ENCODE assay signal across 8 cellular contexts in genomic region chr10:102118867-102119266, GRCh38. TPM values are rescaled to one million over a fixed set of nuclear protein-coding genes. Genes with fewer than 3 reads are reported as not detected.
DNase-seq lines count a peak whose midpoint lies in the region; ATAC-seq and TF ChIP-seq lines count a peak whose summit lies in the region.

No MANE protein-coding gene starts in this region.

- H3K4me1 Mint-ChIP-seq in CD8-positive, alpha-beta T cell (ENCODE audit: low read depth): peaks cover 60% of the 10 kb centered on the region
- peaks cover 57 to 65% of the 10 kb centered on the region in 2 donors for H3K4me1 Mint-ChIP-seq in stimulated activated naive B cell treated with anti-CD40 and anti-IgM and Interleukin-4, amounts not matched to agents 10 μg/mL and 1 μg/mL and 100 μg/mL, for 72 hours

- peak overlapping the region; percentile 98 for H3K27ac ChIP-seq in CD8-positive, alpha-beta T cell (ENCODE audit: low read depth, low read length)
- H3K27ac ChIP-seq in ascending aorta: peak overlapping the region; percentile 98 to 100

- no peaks in the 10 kb centered on the region for H3K9me3 Mint-ChIP-seq in CD8-positive, alpha-beta T cell
- no peaks in the 10 kb centered on the region for H3K9me3 Mint-ChIP-seq in stimulated activated naive B cell treated with anti-CD40 and anti-IgM and Interleukin-4, amounts not matched to agents 10 μg/mL and 1 μg/mL and 100 μg/mL, for 72 hours

- peak in 3 of 7 experiments; percentile 5 to 50 (median 15) for DNase-seq in CD8-positive, alpha-beta T cell
- DNase-seq in KBM-7 (peak; percentile 43), ascending aorta (ENCODE audit: low spot score in 2 of 2) (peak in 1 of 2 donors; percentile 73), islet precursor cell (peak; percentile 65)
- DNase-seq in stimulated activated naive B cell treated with anti-CD40 and anti-IgM and Interleukin-4, amounts not matched to agents 10 μg/mL and 1 μg/mL and 100 μg/mL, for 72 hours: peak; percentile 61

- H3K4me3 ChIP-seq in CD8-positive, alpha-beta T cell (ENCODE audit: low read depth, low read length): peak overlapping the region; percentile 94
- peak overlapping the region; percentile 88 to 94 for H3K4me3 ChIP-seq in ascending aorta

- CTCF ChIA-PET in CD8-positive, alpha-beta T cell (lab: Charles Lee): interaction anchor here (1.1 to 2.3 kb wide), 3 partner anchors 13 to 51 kb away, joined by 3 to 8 read pairs (median 7); no protein-coding TSS in a partner anchor

- H3K36me3 Mint-ChIP-seq in CD8-positive, alpha-beta T cell: peaks cover 9% of the 10 kb centered on the region
- peaks cover 0 to 4% of the 10 kb centered on the region in 2 donors for H3K36me3 Mint-ChIP-seq in stimulated activated naive B cell treated with anti-CD40 and anti-IgM and Interleukin-4, amounts not matched to agents 10 μg/mL and 1 μg/mL and 100 μg/mL, for 72 hours

- H3K27me3 Mint-ChIP-seq in CD8-positive, alpha-beta T cell (ENCODE audit: low read depth): no peaks in the 10 kb centered on the region
- H3K27me3 Mint-ChIP-seq in stimulated activated naive B cell treated with anti-CD40 and anti-IgM and Interleukin-4, amounts not matched to agents 10 μg/mL and 1 μg/mL and 100 μg/mL, for 72 hours: no peaks in the 10 kb centered on the region

- no peak for TF ChIP-seq CTCF in CD8-positive, alpha-beta T cell (IDR thresholded peaks at IDR 0.05)
- no peak for TF ChIP-seq CTCF in ascending aorta (IDR thresholded peaks at IDR 0.05)

- no peaks in the 10 kb centered on the region for H3K27me3 ChIP-seq in CD8-positive, alpha-beta T cell (ENCODE audit: insufficient read depth, low read length)
- H3K27me3 ChIP-seq in ascending aorta: no peaks in the 10 kb centered on the region

- peak overlapping the region; percentile 93 for H3K27ac Mint-ChIP-seq in CD8-positive, alpha-beta T cell
- peak overlapping the region; percentile 92 for H3K27ac Mint-ChIP-seq in stimulated activated naive B cell treated with anti-CD40 and anti-IgM and Interleukin-4, amounts not matched to agents 10 μg/mL and 1 μg/mL and 100 μg/mL, for 72 hours

- in situ Hi-C loops in KBM-7 (cut with MboI; ENCODE audit: low pct_unique_long_range_greater_than_20kb, low sequenced_read_pairs): no loop called here

- no peaks in the 10 kb centered on the region for H3K36me3 ChIP-seq in CD8-positive, alpha-beta T cell (ENCODE audit: insufficient read depth, low read length)
- no peaks in the 10 kb centered on the region for H3K36me3 ChIP-seq in ascending aorta

- intact Hi-C loops in CD8-positive, alpha-beta T cell (cut with DNase I, micrococcal nuclease): loop anchor here (1.0 to 5.0 kb wide), 5 partner anchors 47 to 383 kb away; partner anchors contain the start of genes ACTR1A (in 1 of the 2), OGA (in 1 of the 2) and SUFU (in 1 of the 2)
- intact Hi-C loops in ascending aorta (cut with DNase I): loop anchor here (2.0 to 5.0 kb wide), 2 partner anchors 33 to 54 kb away; partner anchors contain the start of genes HPS6 and NOLC1

- ATAC-seq in CD8-positive, alpha-beta T cell: no peak
- peak in 1 of 2 donors; percentile 2 for ATAC-seq in stimulated activated naive B cell treated with anti-CD40 and anti-IgM and Interleukin-4, amounts not matched to agents 10 μg/mL and 1 μg/mL and 100 μg/mL, for 72 hours (replicated peaks)
- no peak for ATAC-seq in GM21619 (IDR thresholded peaks at IDR 0.05; ENCODE audit: unreplicated experiment)
- ATAC-seq in HG03469 (IDR thresholded peaks at IDR 0.05; ENCODE audit: unreplicated experiment): no peak
- no peak for ATAC-seq in GM21825 (IDR thresholded peaks at IDR 0.05; ENCODE audit: unreplicated experiment)

- POLR2A ChIA-PET in CD8-positive, alpha-beta T cell (lab: Charles Lee): interaction anchor here (0.8 to 1.3 kb wide), 3 partner anchors 13 to 34 kb away, joined by 3 to 7 read pairs (median 5); partner anchors contain the start of gene NOLC1

- H3K4me1 ChIP-seq in CD8-positive, alpha-beta T cell (ENCODE audit: insufficient read depth, low read length): peaks cover 58% of the 10 kb centered on the region
- H3K4me1 ChIP-seq in ascending aorta: peaks cover 30 to 45% of the 10 kb centered on the region in 2 donors

- no peaks in the 10 kb centered on the region for H3K9me3 ChIP-seq in CD8-positive, alpha-beta T cell (ENCODE audit: low read length)
- no peaks in the 10 kb centered on the region for H3K9me3 ChIP-seq in ascending aorta

- H3K4me3 Mint-ChIP-seq in CD8-positive, alpha-beta T cell: peak overlapping the region; percentile 89
- peak overlapping the region; percentile 96 to 98 for H3K4me3 Mint-ChIP-seq in stimulated activated naive B cell treated with anti-CD40 and anti-IgM and Interleukin-4, amounts not matched to agents 10 μg/mL and 1 μg/mL and 100 μg/mL, for 72 hours

RNA-seq across cellular contexts. Expression of gene LDB1, which starts 1.3 kb away (rescaled TPM):
- total RNA-seq in CD8-positive, alpha-beta T cell: 100 to 1,000 TPM; 113 to 124 TPM
- total RNA-seq in ascending aorta: 29.8 TPM

RNA-seq across cellular contexts. Expression of gene PPRC1, which starts 14.0 kb away (rescaled TPM):
- 10 to 100 TPM; 35.2 to 38.5 TPM for total RNA-seq in CD8-positive, alpha-beta T cell
- total RNA-seq in ascending aorta: 30.7 TPM

RNA-seq across cellular contexts. Expression of gene NOLC1, which starts 33.3 kb away (rescaled TPM):
- total RNA-seq in CD8-positive, alpha-beta T cell: 10 to 100 TPM; 39.5 to 42.0 TPM
- 33.3 TPM for total RNA-seq in ascending aorta

RNA-seq across cellular contexts. Expression of gene HPS6, which starts 53.7 kb away (rescaled TPM):
- total RNA-seq in CD8-positive, alpha-beta T cell: 10 to 100 TPM; 17.5 to 18.1 TPM
- total RNA-seq in ascending aorta: 39.9 TPM
